8 cellular contexts compared by ENCODE assay signal in the genomic region with DNA sequence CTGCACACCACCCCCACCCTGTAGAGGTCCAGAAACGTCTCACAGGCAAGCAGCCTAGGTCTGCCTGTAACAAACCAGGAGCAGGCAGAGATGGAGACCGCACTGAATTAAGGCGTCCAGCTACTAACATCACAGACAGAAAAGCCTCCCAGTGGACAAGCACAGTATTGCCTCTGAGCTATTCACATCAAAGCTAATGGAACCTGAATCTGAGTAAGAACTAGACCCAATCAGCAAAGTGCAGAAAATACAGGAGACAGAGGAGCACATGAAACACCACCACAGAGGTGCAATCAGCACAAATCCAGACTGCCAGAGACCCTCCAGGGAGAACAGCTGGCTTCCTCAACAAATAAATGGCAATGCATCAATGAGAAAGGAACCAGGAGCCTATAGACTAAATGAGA. TPM values are rescaled to one million over a fixed set of nuclear protein-coding genes. Genes with fewer than 3 reads are reported as not detected.
A peak's percentile ranks its signal among the peaks of the same experiment; 100 is the strongest.
DNase-seq lines count a peak whose midpoint lies in the region; ATAC-seq and TF ChIP-seq lines count a peak whose summit lies in the region.

No MANE protein-coding gene starts in this region.

- TF ChIP-seq CTCF in fibroblast of pulmonary artery (IDR thresholded peaks at IDR 0.05; ENCODE audit: low read length, missing control alignments), result peak; percentile 89
- TF ChIP-seq CTCF in neural crest cell (conservative IDR thresholded peaks at IDR 0.05), result peak; percentile 74

- H3K4me3 ChIP-seq in fibroblast of pulmonary artery (replicated peaks; ENCODE audit: low read depth, low read length), result no peak overlapping the region

- no peak overlapping the region for H3K27ac Mint-ChIP-seq in neural crest cell (ENCODE audit: unreplicated experiment)

- peaks cover 10% of the 10 kb centered on the region for H3K4me1 Mint-ChIP-seq in neural crest cell

- H3K36me3 Mint-ChIP-seq in neural crest cell (ENCODE audit: low read depth), result no peaks in the 10 kb centered on the region

- H3K4me3 Mint-ChIP-seq in neural crest cell, result no peak overlapping the region

- H3K27me3 Mint-ChIP-seq in neural crest cell (ENCODE audit: low read depth), result no peaks in the 10 kb centered on the region

- peak; percentile 83 for DNase-seq in DMS53 (lab: John Stamatoyannopoulos, UW)
- DNase-seq in NCI-H82 treated with DMSO at 0.1 percent for 48 hours (lab: John Stamatoyannopoulos, UW; ENCODE audit: unreplicated experiment), result peak; percentile 94
- peak; percentile 51 for DNase-seq in activated T-cell treated with anti-CD3 and anti-CD28 coated beads for 4 hours
- peak; percentile 81 for DNase-seq in fibroblast of pulmonary artery (ENCODE audit: low read depth)
- DNase-seq in neural crest cell (ENCODE audit: low read depth, low spot score), result peak; percentile 58
- DNase-seq in ureter (ENCODE audit: low spot score), result peak; percentile 67

- H3K9me3 Mint-ChIP-seq in neural crest cell, result peaks cover 6% of the 10 kb centered on the region

- ATAC-seq in HG02798 (IDR thresholded peaks at IDR 0.05; ENCODE audit: poor library complexity, unreplicated experiment) (peak; percentile 48), HG03097 (IDR thresholded peaks at IDR 0.05; ENCODE audit: low FRiP score, unreplicated experiment) (no peak)

RNA-seq across cellular contexts. Expression of a gene that starts 22.2 kb away (rescaled TPM):
- total RNA-seq in neural crest cell (39.2 and 43.0 TPM in 2 replicates), ureter (53.6 TPM)
